In genomic region chr11:124778281-124778680, GRCh38 we compare ENCODE assay signal across 13 cellular contexts. TPM values are rescaled to one million over a fixed set of nuclear protein-coding genes. Genes with fewer than 3 reads are reported as not detected.
DNase-seq lines count a peak whose midpoint lies in the region; ATAC-seq and TF ChIP-seq lines count a peak whose summit lies in the region.
"Had no signal": no experiment of that assay in that cellular context is flagged by ENCODE, and none has a peak within 500 bp of the region (broad histone marks: within the 10 kb centered on the region; RNA-seq: fewer than 3 reads in every experiment).

No MANE protein-coding gene starts in this region.

- no peak overlapping the region for H3K4me3 Mint-ChIP-seq in stimulated activated naive B cell treated with anti-CD40 and anti-IgM and Interleukin-4, amounts not matched to agents 10 μg/mL and 1 μg/mL and 100 μg/mL, for 72 hours
- H3K4me3 Mint-ChIP-seq in activated T-cell treated with anti-CD3 and anti-CD28 coated beads, Interleukin-2, amount 50 U/mL, for 72 hours: no peak overlapping the region
- H3K4me3 Mint-ChIP-seq: brain had no signal

- H3K4me1 ChIP-seq in cardiac muscle cell (ENCODE audit: low read depth) (no peaks in the 10 kb centered on the region), heart right ventricle (peaks cover 0 to 3% (median 0%) of the 10 kb centered on the region in 9 donors)
- H3K4me1 ChIP-seq: left lung had no signal

- no peak overlapping the region for H3K4me3 ChIP-seq in cardiac muscle cell
- no peak overlapping the region for H3K4me3 ChIP-seq in heart right ventricle
- no peak overlapping the region for H3K4me3 ChIP-seq in brain microvascular endothelial cell (ENCODE audit: low read depth, low read length)
- H3K4me3 ChIP-seq: left lung, stomach had no signal

- peaks cover 17 to 29% of the 10 kb centered on the region in 2 donors for H3K4me1 Mint-ChIP-seq in stimulated activated naive B cell treated with anti-CD40 and anti-IgM and Interleukin-4, amounts not matched to agents 10 μg/mL and 1 μg/mL and 100 μg/mL, for 72 hours
- peaks cover 21% of the 10 kb centered on the region for H3K4me1 Mint-ChIP-seq in activated T-cell treated with anti-CD3 and anti-CD28 coated beads, Interleukin-2, amount 50 U/mL, for 72 hours (ENCODE audit: low read depth)
- H3K4me1 Mint-ChIP-seq: brain had no signal

- ATAC-seq in heart right ventricle: no peak
- peak; percentile 59 for ATAC-seq in left colon
- no peak for ATAC-seq in stimulated activated naive B cell treated with anti-CD40 and anti-IgM and Interleukin-4, amounts not matched to agents 10 μg/mL and 1 μg/mL and 100 μg/mL, for 72 hours (replicated peaks)
- no peak for ATAC-seq in activated T-cell treated with anti-CD3 and anti-CD28 coated beads, Interleukin-2, amount 50 U/mL, for 72 hours (replicated peaks in 1 of 2)
- ATAC-seq: left lung had no signal

- in situ Hi-C loops in brain microvascular endothelial cell (cut with HindIII; ENCODE audit: low pct_ligation_motif_present, low sequenced_read_pairs): no loop called here

- no peaks in the 10 kb centered on the region for H3K27me3 ChIP-seq in cardiac muscle cell
- H3K27me3 ChIP-seq in heart right ventricle: no peaks in the 10 kb centered on the region
- H3K27me3 ChIP-seq in brain microvascular endothelial cell (replicated peaks): no peaks in the 10 kb centered on the region
- H3K27me3 ChIP-seq: left lung, stomach had no signal

- TF ChIP-seq CTCF in cardiac muscle cell (IDR thresholded peaks at IDR 0.05; ENCODE audit: low read depth, low read length): peak; percentile 28
- TF ChIP-seq CTCF in heart right ventricle (IDR thresholded peaks at IDR 0.05): peak in 3 of 9 donors; percentile 15 to 24 (median 18)
- peak; percentile 51 for TF ChIP-seq CTCF in brain microvascular endothelial cell (IDR thresholded peaks at IDR 0.05; ENCODE audit: low read depth, low read length, missing control alignments)

- H3K27me3 Mint-ChIP-seq in stimulated activated naive B cell treated with anti-CD40 and anti-IgM and Interleukin-4, amounts not matched to agents 10 μg/mL and 1 μg/mL and 100 μg/mL, for 72 hours: no peaks in the 10 kb centered on the region
- H3K27me3 Mint-ChIP-seq in activated T-cell treated with anti-CD3 and anti-CD28 coated beads, Interleukin-2, amount 50 U/mL, for 72 hours (ENCODE audit: low read depth): no peaks in the 10 kb centered on the region
- H3K27me3 Mint-ChIP-seq: brain had no signal

- H3K36me3 Mint-ChIP-seq in stimulated activated naive B cell treated with anti-CD40 and anti-IgM and Interleukin-4, amounts not matched to agents 10 μg/mL and 1 μg/mL and 100 μg/mL, for 72 hours: peaks cover 13 to 22% of the 10 kb centered on the region in 2 donors
- H3K36me3 Mint-ChIP-seq in activated T-cell treated with anti-CD3 and anti-CD28 coated beads, Interleukin-2, amount 50 U/mL, for 72 hours (ENCODE audit: insufficient read depth in 2 of 2): peaks cover 0 to 2% of the 10 kb centered on the region in 2 donors

- no peak overlapping the region for H3K27ac Mint-ChIP-seq in stimulated activated naive B cell treated with anti-CD40 and anti-IgM and Interleukin-4, amounts not matched to agents 10 μg/mL and 1 μg/mL and 100 μg/mL, for 72 hours
- no peak overlapping the region for H3K27ac Mint-ChIP-seq in activated T-cell treated with anti-CD3 and anti-CD28 coated beads, Interleukin-2, amount 50 U/mL, for 72 hours
- H3K27ac Mint-ChIP-seq: brain had no signal

- 81 to 90% methylated on average over 2 of the region's 2 CpGs for WGBS in heart right ventricle, 2 donors

- H3K36me3 ChIP-seq in cardiac muscle cell: peaks cover 9% of the 10 kb centered on the region
- peaks cover 0 to 20% (median 0%) of the 10 kb centered on the region in 9 donors for H3K36me3 ChIP-seq in heart right ventricle
- no peaks in the 10 kb centered on the region for H3K36me3 ChIP-seq in brain microvascular endothelial cell (replicated peaks)
- H3K36me3 ChIP-seq: left lung had no signal

- DNase-seq in cardiac muscle cell (ENCODE audit: low read depth in 1 of 2, low spot score in 1 of 2): no peak
- DNase-seq in heart right ventricle: no peak
- no peak for DNase-seq in brain microvascular endothelial cell
- DNase-seq in left colon: no peak
- no peak for DNase-seq in ureter (ENCODE audit: low spot score)
- no peak for DNase-seq in stimulated activated naive B cell treated with anti-CD40 and anti-IgM and Interleukin-4, amounts not matched to agents 10 μg/mL and 1 μg/mL and 100 μg/mL, for 72 hours
- DNase-seq in NK-92 treated with Interleukin-12 subunit alpha and Interleukin-12 subunit beta, amount 100 ng/mL, for 24 hours (lab: John Stamatoyannopoulos, UW): no peak
- DNase-seq in activated T-cell treated with anti-CD3 and anti-CD28 coated beads, Interleukin-2, amount 50 U/mL, for 72 hours: no peak
- DNase-seq: KG1, left lung, NCI-H1694, stomach had no signal

- H3K9me3 ChIP-seq in cardiac muscle cell (ENCODE audit: low read depth) (no peaks in the 10 kb centered on the region), heart right ventricle (no peaks in the 10 kb centered on the region)
- H3K9me3 ChIP-seq: left lung, stomach had no signal

- intact Hi-C loops in heart right ventricle (cut with DNase I) (loop anchor here in 1 of 10 donors (10.0 kb wide), 1 partner anchor 57 kb away; no protein-coding TSS in a partner anchor), left colon (cut with DNase I, micrococcal nuclease) (no loop called here)

- no peak overlapping the region for H3K27ac ChIP-seq in cardiac muscle cell
- no peak overlapping the region for H3K27ac ChIP-seq in heart right ventricle
- H3K27ac ChIP-seq in brain microvascular endothelial cell: no peak overlapping the region
- H3K27ac ChIP-seq: left lung, stomach had no signal

- H3K9me3 Mint-ChIP-seq in stimulated activated naive B cell treated with anti-CD40 and anti-IgM and Interleukin-4, amounts not matched to agents 10 μg/mL and 1 μg/mL and 100 μg/mL, for 72 hours: no peaks in the 10 kb centered on the region
- H3K9me3 Mint-ChIP-seq in activated T-cell treated with anti-CD3 and anti-CD28 coated beads, Interleukin-2, amount 50 U/mL, for 72 hours: no peaks in the 10 kb centered on the region
- H3K9me3 Mint-ChIP-seq: brain had no signal

RNA-seq across cellular contexts. Expression of gene ESAM, which starts 16.2 kb away (rescaled TPM):
- total RNA-seq in cardiac muscle cell (1.5 and 1.8 TPM in 2 replicates), heart right ventricle (10 to 100 TPM; 25.3 to 66.4 (median 44.8) TPM), left colon (1 to 10 TPM; 8.6 to 9.6 TPM), ureter (34.4 TPM)
- polyA plus RNA-seq in cardiac muscle cell (3.3 and 4.9 TPM in 2 replicates), heart right ventricle (10 to 100 TPM; 47.2 to 88.1 TPM)
- 1 to 10 TPM in 1 of 2 donors, under 1 TPM in 1; 0.88 to 1.1 TPM for total RNA-seq in activated T-cell treated with anti-CD3 and anti-CD28 coated beads, Interleukin-2, amount 50 U/mL, for 72 hours

RNA-seq across cellular contexts. Expression of gene MSANTD2, which starts 21.9 kb away (rescaled TPM):
- total RNA-seq in cardiac muscle cell: 13.1 and 18.0 TPM in 2 replicates
- polyA plus RNA-seq in cardiac muscle cell: 7.8 and 10.9 TPM in 2 replicates
- total RNA-seq in heart right ventricle: 1 to 10 TPM; 2.4 to 4.6 (median 3.1) TPM
- polyA plus RNA-seq in heart right ventricle: 10 to 100 TPM in 1 of 2 donors, 1 to 10 TPM in 1; 3.5 to 15.9 TPM
- total RNA-seq in left colon: 1 to 10 TPM; 7.3 to 9.0 TPM
- total RNA-seq in ureter: 17.9 TPM
- total RNA-seq in activated T-cell treated with anti-CD3 and anti-CD28 coated beads, Interleukin-2, amount 50 U/mL, for 72 hours: 10 to 100 TPM; 11.1 to 12.5 TPM

RNA-seq across cellular contexts. Expression of gene VSIG2, which starts 26.2 kb away (rescaled TPM):
- not detected in 2 replicates for total RNA-seq in cardiac muscle cell
- not detected in 2 replicates for polyA plus RNA-seq in cardiac muscle cell
- total RNA-seq in heart right ventricle: 1 to 10 TPM in 5 of 10 donors, under 1 TPM in 5; 0.72 to 2.2 (median 1.1) TPM
- polyA plus RNA-seq in heart right ventricle: 1 to 10 TPM in 1 of 2 donors, under 1 TPM in 1; 0.55 to 2.3 TPM
- total RNA-seq in left colon: 100 to 1,000 TPM; 176 to 228 TPM
- total RNA-seq in ureter: 215 TPM
- under 1 TPM; 0.35 to 0.48 TPM for total RNA-seq in activated T-cell treated with anti-CD3 and anti-CD28 coated beads, Interleukin-2, amount 50 U/mL, for 72 hours

RNA-seq across cellular contexts. Expression of gene NRGN, which starts 38.5 kb away (rescaled TPM):
- total RNA-seq in cardiac muscle cell: 1.1 and 2.1 TPM in 2 replicates
- 1.1 and 3.5 TPM in 2 replicates for polyA plus RNA-seq in cardiac muscle cell
- total RNA-seq in heart right ventricle: 1 to 10 TPM; 1.5 to 7.8 (median 4.1) TPM
- polyA plus RNA-seq in heart right ventricle: 10 to 100 TPM in 1 of 2 donors, 1 to 10 TPM in 1; 7.3 to 26.0 TPM
- 1 to 10 TPM; 1.8 to 2.5 TPM for total RNA-seq in left colon
- 6.1 TPM for total RNA-seq in ureter
- 1 to 10 TPM; 4.2 to 4.4 TPM for total RNA-seq in activated T-cell treated with anti-CD3 and anti-CD28 coated beads, Interleukin-2, amount 50 U/mL, for 72 hours

Comparison
In these comparisons a context has a peak if more than half of its experiments do, and no peak if none do; other contexts are left out.
1. RNA of gene VSIG2, which starts 26.2 kb away (total RNA-seq): 176 to 228 TPM in left colon and 215 TPM in ureter (single experiment); 0.72 to 2.2 TPM in heart right ventricle, 0.35 to 0.48 TPM in activated T-cell treated with anti-CD3 and anti-CD28 coated beads, Interleukin-2, amount 50 U/mL, for 72 hours and not detected in cardiac muscle cell; every median in the first group is over 10 times any median in the second.